22 cellular contexts compared by ENCODE assay signal in the genomic region with DNA sequence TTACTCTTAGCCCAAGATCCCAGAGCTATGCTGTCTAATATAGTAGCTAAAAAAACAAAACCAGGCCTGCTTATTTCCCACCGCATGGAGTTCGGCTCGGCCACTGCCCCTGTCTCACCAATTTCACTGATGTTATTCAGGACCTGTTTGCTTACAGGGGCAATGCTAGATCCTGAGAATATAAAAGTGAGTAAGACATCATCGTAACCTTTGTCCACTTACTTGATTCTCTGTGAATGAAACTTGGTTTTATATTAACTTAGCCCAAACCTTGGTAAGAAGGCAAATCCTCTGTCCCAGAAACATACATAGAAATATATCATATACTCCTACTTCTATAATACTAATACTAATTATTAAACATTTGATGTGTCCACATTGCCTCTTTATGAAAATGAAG.
"Had no signal": no experiment of that assay in that cellular context is flagged by ENCODE, and none has a peak within 500 bp of the region (broad histone marks: within the 10 kb centered on the region; RNA-seq: fewer than 3 reads in every experiment).

No MANE protein-coding gene starts in this region.

- H3K9me3 ChIP-seq: SJSA1, SK-N-SH had no signal

- H3K27me3 ChIP-seq: SJSA1 had no signal

- DNase-seq: KBM-7, NCI-H1092 treated with DMSO at 0.1 percent for 48 hours, NCI-H1436, NCI-H187, NCI-H2029, NCI-H2081 treated with DMSO at 0.1 percent for 48 hours, NCI-H2171, NCI-H226, NCI-H446, NCI-H510A, NCI-H524 treated with DMSO at 0.1 percent for 48 hours, NCI-H69, NCI-H774, Right ventricle myocardium superior, RPMI8226, SIG-M5, SK-N-SH, SW 1271 had no signal

- H3K27ac ChIP-seq: HL-60, SJSA1 had no signal

- H3K9ac ChIP-seq: SK-N-SH had no signal

- H3K4me3 ChIP-seq: SJSA1 had no signal

- FAIRE-seq: HTR-8/SVneo, RCC 7860 had no signal

- H3K4me2 ChIP-seq: SK-N-SH had no signal

- H3K4me1 ChIP-seq: SJSA1 had no signal

- H3K36me3 ChIP-seq: SJSA1 had no signal
